1 cellular context compared by ENCODE assay signal in the genomic region with DNA sequence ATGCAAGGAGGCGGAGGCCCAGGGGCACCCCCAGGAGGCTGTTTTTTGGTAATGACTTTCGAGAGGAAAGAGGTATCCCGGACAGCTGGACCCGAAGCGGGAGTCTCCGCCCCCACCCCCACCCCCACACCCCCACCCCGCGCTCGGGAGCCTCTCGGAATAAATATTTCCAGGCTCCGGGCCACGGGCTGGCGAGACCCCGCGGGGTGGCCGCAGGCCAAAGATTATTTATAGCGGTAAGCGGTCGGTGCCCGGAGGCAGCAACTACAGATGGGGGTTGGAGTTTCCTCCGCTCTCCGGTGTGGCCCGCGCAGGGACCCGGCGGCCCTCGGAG.
TF ChIP-seq lines count a peak whose summit lies in the region.

No MANE protein-coding gene starts in this region.

TF ChIP-seq in H1, 55 proteins besides CTCF, POLR2A, EP300 and RAD21 (continued from another document):
- TF ChIP-seq RFX5 (IDR thresholded peaks at IDR 0.05; ENCODE audit: borderline replicate concordance, low read depth, low read length), result no peak
- TF ChIP-seq POU5F1 (IDR thresholded peaks at IDR 0.05; ENCODE audit: low read depth, low read length), result no peak
- no peak for TF ChIP-seq ASH2L (IDR thresholded peaks at IDR 0.05; ENCODE audit: low read length)
- no peak for TF ChIP-seq CHD1 (IDR thresholded peaks at IDR 0.05; ENCODE audit: low read depth, low read length)
- no peak for TF ChIP-seq TCF12 (IDR thresholded peaks at IDR 0.05; ENCODE audit: low read depth, low read length)
- TF ChIP-seq RBBP5 (IDR thresholded peaks at IDR 0.05; ENCODE audit: borderline replicate concordance, low read depth, low read length), result no peak
- TF ChIP-seq TBP (IDR thresholded peaks at IDR 0.05; ENCODE audit: low read depth, low read length), result no peak
- TF ChIP-seq GABPA (IDR thresholded peaks at IDR 0.05; ENCODE audit: borderline replicate concordance, insufficient read depth, low read length), result no peak
- no peak for TF ChIP-seq SP4 (IDR thresholded peaks at IDR 0.05; ENCODE audit: low read length)
- no peak for TF ChIP-seq HDAC2 (IDR thresholded peaks at IDR 0.05; ENCODE audit: borderline replicate concordance in 1 of 2, low read depth in 2 of 2, low read length in 2 of 2)
- no peak for TF ChIP-seq SIN3A (conservative IDR thresholded peaks at IDR 0.05 in 1 of 2, IDR thresholded peaks at IDR 0.05 in 1 of 2; ENCODE audit: low read depth in 1 of 2, low read length in 2 of 2)
- TF ChIP-seq KDM4A (IDR thresholded peaks at IDR 0.05; ENCODE audit: low read depth, low read length, severe bottlenecking), result no peak
- TF ChIP-seq, protein P1, sequence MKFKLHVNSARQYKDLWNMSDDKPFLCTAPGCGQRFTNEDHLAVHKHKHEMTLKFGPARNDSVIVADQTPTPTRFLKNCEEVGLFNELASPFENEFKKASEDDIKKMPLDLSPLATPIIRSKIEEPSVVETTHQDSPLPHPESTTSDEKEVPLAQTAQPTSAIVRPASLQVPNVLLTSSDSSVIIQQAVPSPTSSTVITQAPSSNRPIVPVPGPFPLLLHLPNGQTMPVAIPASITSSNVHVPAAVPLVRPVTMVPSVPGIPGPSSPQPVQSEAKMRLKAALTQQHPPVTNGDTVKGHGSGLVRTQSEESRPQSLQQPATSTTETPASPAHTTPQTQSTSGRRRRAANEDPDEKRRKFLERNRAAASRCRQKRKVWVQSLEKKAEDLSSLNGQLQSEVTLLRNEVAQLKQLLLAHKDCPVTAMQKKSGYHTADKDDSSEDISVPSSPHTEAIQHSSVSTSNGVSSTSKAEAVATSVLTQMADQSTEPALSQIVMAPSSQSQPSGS (IDR thresholded peaks at IDR 0.05; ENCODE audit: low read length), result no peak
- no peak for TF ChIP-seq CEBPB (IDR thresholded peaks at IDR 0.05; ENCODE audit: low read depth, low read length)
TF ChIP-seq in H1: peak in this region for 0.
